1 cellular context compared by ENCODE assay signal in the genomic region with DNA sequence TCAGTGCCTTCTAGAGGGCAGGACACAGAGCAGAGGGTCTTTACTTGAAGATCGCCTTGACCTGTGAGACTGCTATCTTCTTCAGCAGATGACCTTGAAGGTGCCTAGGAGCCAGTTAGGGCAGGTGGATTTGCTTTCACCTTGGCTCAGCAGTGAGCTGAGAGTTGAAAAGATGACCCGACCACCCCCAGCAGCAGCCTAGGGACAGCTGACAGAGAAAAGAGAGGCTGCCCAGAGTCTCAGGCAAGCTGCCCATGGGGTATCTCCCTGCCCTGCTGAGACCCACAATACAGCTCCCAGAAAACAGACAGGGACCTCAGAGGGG.
TF ChIP-seq lines count a peak whose summit lies in the region.

No MANE protein-coding gene starts in this region.

TF ChIP-seq in H1, 55 proteins besides CTCF, POLR2A, EP300 and RAD21:
- TF ChIP-seq SP2 (IDR thresholded peaks at IDR 0.05; ENCODE audit: low read length) = no peak
- no peak for TF ChIP-seq JUND (IDR thresholded peaks at IDR 0.05; ENCODE audit: low read length)
- no peak for TF ChIP-seq TEAD4 (IDR thresholded peaks at IDR 0.05; ENCODE audit: low read depth, low read length)
- no peak for TF ChIP-seq CTBP2 (IDR thresholded peaks at IDR 0.05; ENCODE audit: borderline replicate concordance, insufficient read depth, insufficient read length, low read length)
- no peak for TF ChIP-seq MAFK (IDR thresholded peaks at IDR 0.05; ENCODE audit: low read depth, low read length)
- TF ChIP-seq CEBPB (IDR thresholded peaks at IDR 0.05; ENCODE audit: low read depth, low read length) = no peak
- TF ChIP-seq TAF1 (IDR thresholded peaks at IDR 0.05; ENCODE audit: low read depth, low read length) = no peak
- TF ChIP-seq NRF1 (IDR thresholded peaks at IDR 0.05; ENCODE audit: low read depth, low read length) = no peak
- no peak for TF ChIP-seq JUN (IDR thresholded peaks at IDR 0.05; ENCODE audit: low read depth, low read length)
- no peak for TF ChIP-seq SP1 (IDR thresholded peaks at IDR 0.05; ENCODE audit: low read depth, low read length)
- TF ChIP-seq, protein P1, sequence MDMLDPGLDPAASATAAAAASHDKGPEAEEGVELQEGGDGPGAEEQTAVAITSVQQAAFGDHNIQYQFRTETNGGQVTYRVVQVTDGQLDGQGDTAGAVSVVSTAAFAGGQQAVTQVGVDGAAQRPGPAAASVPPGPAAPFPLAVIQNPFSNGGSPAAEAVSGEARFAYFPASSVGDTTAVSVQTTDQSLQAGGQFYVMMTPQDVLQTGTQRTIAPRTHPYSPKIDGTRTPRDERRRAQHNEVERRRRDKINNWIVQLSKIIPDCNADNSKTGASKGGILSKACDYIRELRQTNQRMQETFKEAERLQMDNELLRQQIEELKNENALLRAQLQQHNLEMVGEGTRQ (IDR thresholded peaks at IDR 0.05; ENCODE audit: low read length) = no peak
- no peak for TF ChIP-seq PHF8 (conservative IDR thresholded peaks at IDR 0.05; ENCODE audit: low read depth, low read length)
- no peak for TF ChIP-seq ZNF274 (IDR thresholded peaks at IDR 0.05; ENCODE audit: borderline replicate concordance, extremely low read depth, low read length)
- TF ChIP-seq, protein P2, sequence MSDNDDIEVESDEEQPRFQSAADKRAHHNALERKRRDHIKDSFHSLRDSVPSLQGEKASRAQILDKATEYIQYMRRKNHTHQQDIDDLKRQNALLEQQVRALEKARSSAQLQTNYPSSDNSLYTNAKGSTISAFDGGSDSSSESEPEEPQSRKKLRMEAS (IDR thresholded peaks at IDR 0.05) = no peak
- no peak for TF ChIP-seq RBBP5 (IDR thresholded peaks at IDR 0.05; ENCODE audit: borderline replicate concordance, low read depth, low read length)
- no peak for TF ChIP-seq RNF2 (IDR thresholded peaks at IDR 0.05; ENCODE audit: borderline replicate concordance, low read depth, low read length, missing control alignments, poor library complexity, severe bottlenecking)
- no peak for TF ChIP-seq BCL11A (IDR thresholded peaks at IDR 0.05; ENCODE audit: low read depth in 2 of 2, low read length in 2 of 2)
- no peak for TF ChIP-seq KDM5A (IDR thresholded peaks at IDR 0.05; ENCODE audit: low read length)
TF ChIP-seq in H1: peak in this region for 0.
